32 cellular contexts compared by ENCODE assay signal in the genomic region with DNA sequence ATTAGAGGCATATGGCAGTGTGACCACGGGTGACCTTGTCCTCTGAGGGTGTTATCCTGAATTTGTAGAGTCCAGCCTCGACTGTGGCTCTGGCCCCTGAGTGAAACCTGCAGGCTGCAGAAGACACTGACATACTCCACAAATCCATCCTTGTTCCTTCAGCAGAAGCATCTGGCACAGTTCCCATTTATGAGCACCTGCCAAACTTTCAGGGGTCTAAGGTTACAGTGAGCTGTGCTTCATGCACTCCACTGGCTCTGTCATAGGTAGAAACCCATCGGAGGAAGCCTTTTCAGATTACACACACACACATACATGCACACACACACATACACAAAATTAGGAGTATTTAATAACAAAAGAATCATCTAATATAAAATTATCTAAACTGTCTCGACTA. TPM values are rescaled to one million over a fixed set of nuclear protein-coding genes. Genes with fewer than 3 reads are reported as not detected.
DNase-seq lines count a peak whose midpoint lies in the region; ATAC-seq and TF ChIP-seq lines count a peak whose summit lies in the region.
"Had no signal": no experiment of that assay in that cellular context is flagged by ENCODE, and none has a peak within 500 bp of the region (broad histone marks: within the 10 kb centered on the region; RNA-seq: fewer than 3 reads in every experiment).

No MANE protein-coding gene starts in this region.

- TF ChIP-seq EP300 in esophagus muscularis mucosa (IDR thresholded peaks at IDR 0.05), result no peak

- no peaks in the 10 kb centered on the region for H3K9me3 ChIP-seq in esophagus muscularis mucosa
- no peaks in the 10 kb centered on the region for H3K9me3 ChIP-seq in mucosa of descending colon
- H3K9me3 ChIP-seq: A549, colonic mucosa, HAP-1, thyroid gland, vagina had no signal

- intact Hi-C loops in esophagus muscularis mucosa (cut with DNase I) (no loop called here), mucosa of descending colon (cut with DNase I, micrococcal nuclease) (no loop called here)

- DNase-seq in NCI-H510A treated with DMSO at 0.1 percent for 48 hours (lab: John Stamatoyannopoulos, UW) (peak; percentile 54), NCI-H510A (lab: John Stamatoyannopoulos, UW) (no peak), NCI-H128 (lab: John Stamatoyannopoulos, UW; ENCODE audit: unreplicated experiment) (peak; percentile 47), NCI-H2171 treated with DMSO at 0.1 percent for 48 hours (lab: John Stamatoyannopoulos, UW) (peak; percentile 93), esophagus muscularis mucosa (ENCODE audit: extremely low spot score) (peak; percentile 68), mucosa of descending colon (no peak)
- DNase-seq in activated naive CD4-positive, alpha-beta T cell (lab: John Stamatoyannopoulos, UW), result no peak
- DNase-seq: activated B cell treated with CpG ODN at 0.5 μM for 24 hours; activated CD8-positive, alpha-beta memory T cell treated with anti-CD3 and anti-CD28 coated beads, Interleukin-2, amount 10 ng/mL, durations not matched to agents 7 days and 5 days; activated naive CD8-positive, alpha-beta T cell treated with anti-CD3 and anti-CD28 coated beads, Interleukin-2, amount 50 U/mL, for 24 hours; activated T-cell treated with anti-CD3 and anti-CD28 coated beads, Interleukin-2, amount 50 U/mL, for 48 hours; CD4-positive, CD25-positive, alpha-beta regulatory T cell; colonic mucosa; DND-41; effector CD8-positive, alpha-beta T cell; GF-D8; hypothalamus; KG1; MM.1S; NCI-H1694 treated with DMSO at 0.1 percent for 48 hours; NCI-H774; nephron progenitor cell; OCI-M1; stimulated activated CD4-positive, alpha-beta T cell treated with anti-CD3 and anti-CD28 coated beads, Interleukin-4, amount 100 ng/mL, for 24 hours; thyroid gland had no signal

- TF ChIP-seq CTCF in esophagus muscularis mucosa (IDR thresholded peaks at IDR 0.05) (no peak), mucosa of descending colon (IDR thresholded peaks at IDR 0.05) (no peak)

- no peak overlapping the region for H3K4me3 ChIP-seq in esophagus muscularis mucosa
- H3K4me3 ChIP-seq in mucosa of descending colon, result no peak overlapping the region
- H3K4me3 ChIP-seq: A549, cardiac muscle cell, colonic mucosa, HAP-1, thyroid gland, vagina had no signal

- no peaks in the 10 kb centered on the region for H3K36me3 ChIP-seq in esophagus muscularis mucosa
- no peaks in the 10 kb centered on the region for H3K36me3 ChIP-seq in mucosa of descending colon (ENCODE audit: low read depth)
- H3K36me3 ChIP-seq: cardiac muscle cell, colonic mucosa, HAP-1, thyroid gland, vagina had no signal

- TF ChIP-seq POLR2A in esophagus muscularis mucosa (IDR thresholded peaks at IDR 0.05; ENCODE audit: low read depth), result no peak

- no peak overlapping the region for H3K27ac ChIP-seq in esophagus muscularis mucosa (replicated peaks in 1 of 4)
- H3K27ac ChIP-seq: A549, cardiac muscle cell, colonic mucosa, epithelial cell of prostate, thyroid gland, vagina had no signal

- WGBS in esophagus muscularis mucosa, result 77% methylated on average over 4 of the region's 4 CpGs

- no peak for ATAC-seq in GM21737 (IDR thresholded peaks at IDR 0.05; ENCODE audit: unreplicated experiment)
- no peak for ATAC-seq in mucosa of descending colon
- ATAC-seq: A549; activated CD8-positive, alpha-beta memory T cell treated with anti-CD3 and anti-CD28 coated beads, Interleukin-2, amount 10 ng/mL, durations not matched to agents 7 days and 5 days; activated naive CD8-positive, alpha-beta T cell treated with anti-CD3 and anti-CD28 coated beads, Interleukin-2, amount 50 U/mL, for 24 hours; SK-N-SH treated with all-trans-retinoic acid at 6 μM for 48 hours had no signal

- H3K4me1 ChIP-seq in esophagus muscularis mucosa (peaks cover 7 to 15% (median 10%) of the 10 kb centered on the region in 4 donors), mucosa of descending colon (ENCODE audit: low read depth) (no peaks in the 10 kb centered on the region)
- H3K4me1 ChIP-seq: A549, colonic mucosa, vagina had no signal

- no peaks in the 10 kb centered on the region for H3K27me3 ChIP-seq in esophagus muscularis mucosa
- H3K27me3 ChIP-seq: cardiac muscle cell, colonic mucosa, thyroid gland, vagina had no signal

RNA-seq across cellular contexts. Expression of gene NUAK1, which starts 13.6 kb away (rescaled TPM):
- 10 to 100 TPM in 2 of 4 donors, 1 to 10 TPM in 2; 7.1 to 19.8 (median 10.7) TPM for total RNA-seq in esophagus muscularis mucosa
- 1 to 10 TPM; 4.9 to 6.8 (median 5.4) TPM for total RNA-seq in mucosa of descending colon
- total RNA-seq: activated B cell treated with CpG ODN at 0.5 μM for 24 hours; activated CD8-positive, alpha-beta memory T cell treated with anti-CD3 and anti-CD28 coated beads, Interleukin-2, amount 10 ng/mL, durations not matched to agents 7 days and 5 days; CD4-positive, CD25-positive, alpha-beta regulatory T cell had no signal

Comparison
In these comparisons a context has a peak if more than half of its experiments do, and no peak if none do; other contexts are left out.
1. DNase-seq: peak in NCI-H510A treated with DMSO at 0.1 percent for 48 hours (single experiment), NCI-H128 (single experiment), NCI-H2171 treated with DMSO at 0.1 percent for 48 hours (single experiment) and esophagus muscularis mucosa (single experiment); none in NCI-H510A (single experiment), activated naive CD4-positive, alpha-beta T cell (0 of 4) and mucosa of descending colon (0 of 3).